In the genomic region with DNA sequence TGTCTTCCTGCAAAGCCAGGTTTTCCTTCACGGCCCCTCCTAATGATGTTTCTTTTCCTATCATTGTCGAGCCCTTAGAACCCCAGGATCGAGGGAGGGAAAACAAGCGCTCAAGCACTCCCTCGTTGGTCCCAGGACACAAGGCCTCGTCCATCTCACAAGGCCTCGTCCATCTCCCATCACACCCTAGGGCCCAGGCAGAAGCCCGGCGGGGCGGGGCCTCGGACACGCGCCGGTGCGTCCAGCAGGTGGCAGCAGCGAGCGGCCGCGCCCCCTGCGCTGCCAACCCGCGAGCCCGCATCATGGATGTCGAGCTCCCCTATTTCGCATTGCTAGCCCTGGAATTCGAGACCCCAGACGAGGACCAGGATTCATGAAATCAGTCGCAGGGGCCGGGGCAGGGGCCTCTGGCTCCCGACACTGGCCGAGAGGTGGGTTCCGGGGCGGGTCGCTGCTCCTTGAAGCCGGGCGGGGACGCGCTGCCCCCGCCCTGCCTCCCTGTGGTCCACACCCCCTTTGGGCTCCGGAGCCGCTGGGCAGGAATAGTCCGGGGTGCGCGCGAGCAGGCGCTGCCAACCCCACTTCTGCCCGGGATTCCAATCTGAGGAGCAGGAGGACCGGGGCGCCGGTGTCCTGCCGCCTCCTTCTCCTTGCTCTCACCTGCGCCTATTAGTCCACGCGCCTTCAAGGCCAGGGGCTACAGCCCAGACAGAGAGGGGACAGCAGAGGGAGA, we compare ENCODE assay signal across 8 cellular contexts. TPM values are rescaled to one million over a fixed set of nuclear protein-coding genes. Genes with fewer than 3 reads are reported as not detected.
DNase-seq lines count a peak whose midpoint lies in the region; ATAC-seq and TF ChIP-seq lines count a peak whose summit lies in the region.

A gene (plus strand): TSS at position 270 of the 733 bp plus-strand sequence. CDS start 603 bp downstream, outside the sequence.

- peak; percentile 88 for ATAC-seq in GM18858 (IDR thresholded peaks at IDR 0.05; ENCODE audit: unreplicated experiment)
- ATAC-seq in HG03097 (IDR thresholded peaks at IDR 0.05; ENCODE audit: low FRiP score, unreplicated experiment) = peak; percentile 86

- DNase-seq in ACHN (peak; percentile 67), NOMO-1 treated with DMSO at 0.1 percent for 48 hours (lab: John Stamatoyannopoulos, UW; ENCODE audit: unreplicated experiment) (peak; percentile 54), epithelial cell of proximal tubule (ENCODE audit: low read depth) (no peak), mucosa of gallbladder (ENCODE audit: low spot score) (peak; percentile 68)
- DNase-seq in activated T-cell treated with anti-CD3 and anti-CD28 coated beads, Interleukin-2, amount 50 U/mL, for 1 hour = peak; percentile 85
- peak; percentile 39 for DNase-seq in stimulated activated CD8-positive, alpha-beta memory T cell treated with anti-CD3 and anti-CD28 coated beads, Interleukin-4, amount 100 ng/mL, for 1 hour (ENCODE audit: low read depth in 2 of 2, low spot score in 1 of 2)

- in situ Hi-C loops in ACHN (cut with HindIII; ENCODE audit: low pct_ligation_motif_present, low pct_unique_long_range_greater_than_20kb, low sequenced_read_pairs) = loop anchor here (25.0 kb wide), 1 partner anchor 121 kb away; a partner anchor contains a TSS

- TF ChIP-seq CTCF in epithelial cell of proximal tubule (conservative IDR thresholded peaks at IDR 0.05; ENCODE audit: low read depth, low read length) = peak; percentile 75

- H3K4me3 ChIP-seq in epithelial cell of proximal tubule (ENCODE audit: low read depth, low read length) = peak within 1 kb of the TSS; percentile 84

RNA-seq across cellular contexts. Expression of the gene that starts here (rescaled TPM):
- total RNA-seq in epithelial cell of proximal tubule = 15.6 and 30.1 TPM in 2 replicates
- 15.1 TPM for total RNA-seq in mucosa of gallbladder
